ENCODE assay signal across 10 cellular contexts in genomic region chr2:37892436-37893114, GRCh38. TPM values are rescaled to one million over a fixed set of nuclear protein-coding genes. Genes with fewer than 3 reads are reported as not detected.
A peak's percentile ranks its signal among the peaks of the same experiment; 100 is the strongest.
DNase-seq lines count a peak whose midpoint lies in the region; ATAC-seq and TF ChIP-seq lines count a peak whose summit lies in the region.
"Had no signal": no experiment of that assay in that cellular context is flagged by ENCODE, and none has a peak within 500 bp of the region (broad histone marks: within the 10 kb centered on the region; RNA-seq: fewer than 3 reads in every experiment).

No MANE protein-coding gene starts in this region.

- TF ChIP-seq POLR2A in testis (IDR thresholded peaks at IDR 0.05): no peak

- no peak for TF ChIP-seq CTCF in lung (IDR thresholded peaks at IDR 0.05; ENCODE audit: control extremely low read depth, extremely low read depth)
- TF ChIP-seq CTCF in foreskin fibroblast (IDR thresholded peaks at IDR 0.05; ENCODE audit: low read depth, low read length): no peak
- TF ChIP-seq CTCF in testis (IDR thresholded peaks at IDR 0.05): no peak
- no peak for TF ChIP-seq CTCF in foreskin keratinocyte (conservative IDR thresholded peaks at IDR 0.05)

- no peaks in the 10 kb centered on the region for H3K9me3 ChIP-seq in lung (ENCODE audit: control insufficient read depth in 2 of 2, insufficient read depth in 1 of 2, low read length in 1 of 2)
- no peaks in the 10 kb centered on the region for H3K9me3 ChIP-seq in testis

- DNase-seq in MV-4-11 (lab: John Stamatoyannopoulos, UW): peak; percentile 97
- peak; percentile 54 for DNase-seq in lung (ENCODE audit: low spot score)
- no peak for DNase-seq in activated CD4-positive, CD25-positive, alpha-beta regulatory T cell (lab: John Stamatoyannopoulos, UW)
- DNase-seq in foreskin fibroblast: no peak
- no peak for DNase-seq in testis
- DNase-seq in foreskin keratinocyte: no peak
- DNase-seq: cerebellar nuclear complex, IMR-90 had no signal

- intact Hi-C loops in testis (cut with DNase I; ENCODE audit: low total_unique reads): no loop called here

- H3K27ac ChIP-seq in lung (ENCODE audit: low read depth in 1 of 2, low read length in 1 of 2) (peak overlapping the region in 1 of 2 donors; percentile 51), testis (no peak overlapping the region), foreskin keratinocyte (no peak overlapping the region)

- ATAC-seq in GM18517 (IDR thresholded peaks at IDR 0.05; ENCODE audit: unreplicated experiment) (peak; percentile 88), HG02610 (IDR thresholded peaks at IDR 0.05; ENCODE audit: unreplicated experiment) (peak; percentile 67), lung (ENCODE audit: insufficient read depth, low FRiP score) (peak; percentile 21), foreskin keratinocyte (no peak)

- H3K27me3 ChIP-seq in lung (ENCODE audit: control insufficient read depth, insufficient read depth) (no peaks in the 10 kb centered on the region), testis (no peaks in the 10 kb centered on the region), foreskin keratinocyte (peaks cover 6% of the 10 kb centered on the region)

- 13 to 22% methylated on average over 7 of the region's 7 CpGs for WGBS in lung, 2 donors
- 65% methylated on average over 7 of the region's 7 CpGs for WGBS in testis, 2 donors

- no peaks in the 10 kb centered on the region for H3K36me3 ChIP-seq in lung (ENCODE audit: control insufficient read depth in 2 of 2, insufficient read depth in 2 of 2, low read length in 2 of 2)
- H3K36me3 ChIP-seq in testis (ENCODE audit: low read depth, missing control alignments): no peaks in the 10 kb centered on the region

- H3K4me3 ChIP-seq in lung (no peak overlapping the region), foreskin fibroblast (ENCODE audit: low read depth in 1 of 2, low read length in 2 of 2) (no peak overlapping the region), testis (no peak overlapping the region)

- peaks cover 0 to 4% of the 10 kb centered on the region in 2 donors for H3K4me1 ChIP-seq in lung (ENCODE audit: control insufficient read depth in 2 of 2, insufficient read depth in 2 of 2, low read length in 2 of 2)
- peaks cover 17% of the 10 kb centered on the region for H3K4me1 ChIP-seq in testis
- H3K4me1 ChIP-seq in foreskin keratinocyte: no peaks in the 10 kb centered on the region

RNA-seq across cellular contexts. Expression of gene RMDN2, which starts 32.5 kb away (rescaled TPM):
- total RNA-seq in lung (10 to 100 TPM; 15.9 to 37.9 TPM), testis (10 to 100 TPM; 22.8 to 31.6 TPM), foreskin keratinocyte (2.4 and 3.5 TPM in 2 replicates)
- polyA plus RNA-seq in lung (10 to 100 TPM in 1 of 2 donors, 1 to 10 TPM in 1; 7.7 to 20.8 TPM), testis (ENCODE audit: insufficient read depth, low read depth, low replicate concordance) (34.9 TPM), foreskin keratinocyte (1.7 and 2.5 TPM in 2 replicates)

Comparison
In these comparisons a context has a peak if more than half of its experiments do, and no peak if none do; other contexts are left out.
1. DNase-seq: peak in MV-4-11 (single experiment) and lung (single experiment); none in activated CD4-positive, CD25-positive, alpha-beta regulatory T cell (0 of 4), foreskin fibroblast (0 of 2), testis (single experiment) and foreskin keratinocyte (0 of 2).